ENCODE assay signal across 12 cellular contexts in genomic region chr1:151840421-151840820, GRCh38. TPM values are rescaled to one million over a fixed set of nuclear protein-coding genes. Genes with fewer than 3 reads are reported as not detected.
DNase-seq lines count a peak whose midpoint lies in the region; ATAC-seq and TF ChIP-seq lines count a peak whose summit lies in the region.
"Had no signal": no experiment of that assay in that cellular context is flagged by ENCODE, and none has a peak within 500 bp of the region (broad histone marks: within the 10 kb centered on the region; RNA-seq: fewer than 3 reads in every experiment).

No MANE protein-coding gene starts in this region.

- H3K9me3 Mint-ChIP-seq in naive B cell: peaks cover 0 to 4% (median 0%) of the 10 kb centered on the region in 7 donors

- peaks cover 43 to 62% (median 43%) of the 10 kb centered on the region in 3 donors for H3K4me1 Mint-ChIP-seq in naive B cell

- peaks cover 8 to 16% (median 15%) of the 10 kb centered on the region in 3 donors for H3K27me3 Mint-ChIP-seq in naive B cell

- peak overlapping the region; percentile 98; the same call in 1 of the 2 replicates for H3K4me2 ChIP-seq in BLaER1
- H3K4me2 ChIP-seq in KMS-11: peak overlapping the region; percentile 2; the same call in 1 of the 2 replicates
- no peak overlapping the region for H3K4me2 ChIP-seq in GM23248 (ENCODE audit: unreplicated experiment)

- no peaks in the 10 kb centered on the region for H3K9me2 ChIP-seq in GM23248 (ENCODE audit: insufficient read depth)

- H3K4me3 ChIP-seq in BLaER1 (no peak overlapping the region; the same call in 1 of the 2 replicates), KMS-11 (IDR thresholded peaks at IDR 0.05; ENCODE audit: insufficient read depth, low read depth, low read length) (no peak overlapping the region), GM23248 (no peak overlapping the region)

- H3K79me2 ChIP-seq in KMS-11 (ENCODE audit: insufficient read depth, low read depth) (no peaks in the 10 kb centered on the region), GM23248 (ENCODE audit: insufficient read depth) (no peaks in the 10 kb centered on the region)

- TF ChIP-seq CTCF in KMS-11 (conservative IDR thresholded peaks at IDR 0.05; ENCODE audit: low read depth, low read length): no peak

- ATAC-seq in naive B cell (ENCODE audit: low read depth in 2 of 2) (no peak), GM19463 (IDR thresholded peaks at IDR 0.05; ENCODE audit: unreplicated experiment) (no peak)

- H3K27ac ChIP-seq in BLaER1: no peak overlapping the region
- no peak overlapping the region; the same call in 1 of the 2 replicates for H3K27ac ChIP-seq in KMS-11
- H3K27ac ChIP-seq in cingulate gyrus (ENCODE audit: low read depth, low read length): peak overlapping the region; percentile 81
- H3K27ac ChIP-seq in GM23248: no peak overlapping the region

- peaks cover 63% of the 10 kb centered on the region for H3K27me3 ChIP-seq in BLaER1
- peaks cover 14% of the 10 kb centered on the region for H3K27me3 ChIP-seq in KMS-11 (ENCODE audit: insufficient read depth, low read depth)
- H3K27me3 ChIP-seq in GM23248 (replicated peaks; ENCODE audit: insufficient read depth): peaks cover 21% of the 10 kb centered on the region

- DNase-seq in naive B cell (no peak), GM03348 (ENCODE audit: low spot score) (no peak), Kasumi-1 (lab: John Stamatoyannopoulos, UW) (no peak), GM23248 (no peak)
- DNase-seq: activated effector memory CD4-positive, alpha-beta T cell treated with Interleukin-2 at 50 U/mL for 16 hours; DMS 273 treated with DMSO at 0.1 percent for 48 hours; SIG-M5 had no signal

- peaks cover 11% of the 10 kb centered on the region; the same call in 1 of the 2 replicates for H3F3A ChIP-seq in GM23248 (ENCODE audit: insufficient read depth)

- no peaks in the 10 kb centered on the region for H3K36me3 Mint-ChIP-seq in naive B cell

- H3K27ac Mint-ChIP-seq in naive B cell: peak overlapping the region in 3 of 6 donors; percentile 27 to 80 (median 75)

- no peak overlapping the region for H3K9ac ChIP-seq in BLaER1
- peak overlapping the region; percentile 44; the same call in 1 of the 2 replicates for H3K9ac ChIP-seq in KMS-11
- H3K9ac ChIP-seq in GM23248: no peak overlapping the region

- H3K9me3 ChIP-seq in BLaER1: no peaks in the 10 kb centered on the region
- no peaks in the 10 kb centered on the region for H3K9me3 ChIP-seq in GM23248 (ENCODE audit: low read depth)

- H4K20me1 ChIP-seq in BLaER1 (peaks cover 22% of the 10 kb centered on the region), KMS-11 (ENCODE audit: insufficient read depth) (no peaks in the 10 kb centered on the region), GM23248 (ENCODE audit: insufficient read depth) (no peaks in the 10 kb centered on the region)

- H3K4me1 ChIP-seq in BLaER1 (peaks cover 48% of the 10 kb centered on the region), KMS-11 (ENCODE audit: low read depth, poor library complexity, severe bottlenecking) (peaks cover 23% of the 10 kb centered on the region), GM23248 (ENCODE audit: insufficient read depth) (no peaks in the 10 kb centered on the region)

- peak overlapping the region; percentile 4; the same call in 1 of the 2 replicates for H2AFZ ChIP-seq in KMS-11 (ENCODE audit: low read depth)
- H2AFZ ChIP-seq in GM23248: no peak overlapping the region

- H3K36me3 ChIP-seq in BLaER1 (no peaks in the 10 kb centered on the region), KMS-11 (ENCODE audit: insufficient read depth) (no peaks in the 10 kb centered on the region), GM23248 (ENCODE audit: low read depth) (no peaks in the 10 kb centered on the region)

- in situ Hi-C loops in GM23248 (cut with MboI): no loop called here

- peak overlapping the region; percentile 18 to 89 (median 84) for H3K4me3 Mint-ChIP-seq in naive B cell

RNA-seq across cellular contexts. Expression of gene C2CD4D, which starts 0.8 kb away (rescaled TPM):
- polyA plus RNA-seq in naive B cell (ENCODE audit: low read depth in 6 of 6) (under 1 TPM in 3 of 6 donors, not detected in 3; 0.16 to 0.27 (median 0.22) TPM), GM23248 (2016; fragmentation: Nextera tagmentation; extraction: Ambion mirVana) (0.14 and 0.16 TPM in 2 replicates)
- 0.13 TPM in 1 of 2 replicates, not detected in the other for total RNA-seq in GM23248 (2014; rRNA removed; shearing (Covaris generic))
- total RNA-seq: posterior vena cava had no signal

RNA-seq across cellular contexts. Expression of gene RORC, which starts 8.8 kb away (rescaled TPM):
- polyA plus RNA-seq in naive B cell (ENCODE audit: low read depth in 6 of 6): under 1 TPM in 1 of 6 donors, not detected in 5; 0.08 TPM
- total RNA-seq in GM23248 (2014; rRNA removed; shearing (Covaris generic)): not detected in 2 replicates
- polyA plus RNA-seq in GM23248 (2016; fragmentation: Nextera tagmentation; extraction: Ambion mirVana): not detected in 2 replicates
- total RNA-seq: posterior vena cava had no signal

RNA-seq across cellular contexts. Expression of gene THEM5, which starts 13.1 kb away (rescaled TPM):
- polyA plus RNA-seq in naive B cell (ENCODE audit: low read depth in 6 of 6) (not detected), GM23248 (2016; fragmentation: Nextera tagmentation; extraction: Ambion mirVana) (not detected in 2 replicates)
- total RNA-seq in GM23248 (2014; rRNA removed; shearing (Covaris generic)): not detected in 2 replicates
- total RNA-seq: posterior vena cava had no signal

RNA-seq across cellular contexts. Expression of gene LINGO4, which starts 35.2 kb away (rescaled TPM):
- not detected for polyA plus RNA-seq in naive B cell (ENCODE audit: low read depth in 6 of 6)
- not detected in 2 replicates for total RNA-seq in GM23248 (2014; rRNA removed; shearing (Covaris generic))
- polyA plus RNA-seq in GM23248 (2016; fragmentation: Nextera tagmentation; extraction: Ambion mirVana): not detected in 2 replicates
- total RNA-seq: posterior vena cava had no signal

RNA-seq across cellular contexts. Expression of gene TDRKH, which starts 50.1 kb away (rescaled TPM):
- 1 to 10 TPM; 3.9 to 9.2 (median 6.9) TPM for polyA plus RNA-seq in naive B cell (ENCODE audit: low read depth in 6 of 6)
- 0.38 and 3.6 TPM in 2 replicates for total RNA-seq in GM23248 (2014; rRNA removed; shearing (Covaris generic))
- polyA plus RNA-seq in GM23248 (2016; fragmentation: Nextera tagmentation; extraction: Ambion mirVana): 1.9 and 2.2 TPM in 2 replicates
